In genomic region chr13:60990032-60990733, GRCh38 we compare ENCODE assay signal across 1 cellular context.
TF ChIP-seq lines count a peak whose summit lies in the region.

No MANE protein-coding gene starts in this region.

TF ChIP-seq in H1, 55 proteins besides CTCF, POLR2A, EP300 and RAD21:
- TF ChIP-seq CHD7 (IDR thresholded peaks at IDR 0.05; ENCODE audit: insufficient replicate concordance, low read length): no peak
TF ChIP-seq in H1: peak in this region for 0.
